16 cellular contexts compared by ENCODE assay signal in genomic region chr7:92343719-92344118, GRCh38.
DNase-seq lines count a peak whose midpoint lies in the region; ATAC-seq, FAIRE-seq and TF ChIP-seq lines count a peak whose summit lies in the region.
"Had no signal": no experiment of that assay in that cellular context is flagged by ENCODE, and none has a peak within 500 bp of the region (broad histone marks: within the 10 kb centered on the region; RNA-seq: fewer than 3 reads in every experiment).

No MANE protein-coding gene starts in this region.

- no peak for FAIRE-seq in GM12891 (lab: Jason Lieb, UNC)

- peak; percentile 1 for DNase-seq in AG10803 (ENCODE audit: low read depth)
- DNase-seq in HS-5 (ENCODE audit: low read depth), result peak; percentile 11
- peak; percentile 2 for DNase-seq in amniotic stem cell (lab: John Stamatoyannopoulos, UW)
- peak; percentile 0 to 6 for DNase-seq in foreskin fibroblast
- DNase-seq in GM12891 (ENCODE audit: insufficient read length, low spot score), result no peak
- no peak for DNase-seq in AG20443 (ENCODE audit: low spot score)
- DNase-seq: Caco-2, DMS153, KG1, NCI-H146, NCI-H2081 treated with DMSO at 0.1 percent for 48 hours, NCI-H510A, SHP77 had no signal

- ATAC-seq in HG03097 (IDR thresholded peaks at IDR 0.05; ENCODE audit: low FRiP score, unreplicated experiment) (no peak), HG02678 (IDR thresholded peaks at IDR 0.05; ENCODE audit: unreplicated experiment) (no peak)

- H3K4me3 ChIP-seq in AG10803 (ENCODE audit: low read length) (no peak overlapping the region), foreskin fibroblast (ENCODE audit: low read depth in 1 of 2, low read length in 2 of 2) (no peak overlapping the region)
- H3K4me3 ChIP-seq: HAP-1 had no signal

- no peak for TF ChIP-seq POLR2A in GM12891 (IDR thresholded peaks at IDR 0.05; ENCODE audit: low read depth, low read length)

- TF ChIP-seq CTCF in AG10803 (conservative IDR thresholded peaks at IDR 0.05; ENCODE audit: low read length) (no peak), foreskin fibroblast (IDR thresholded peaks at IDR 0.05; ENCODE audit: low read depth, low read length) (no peak)

TF ChIP-seq in GM12891, 5 proteins besides CTCF, POLR2A, EP300 and RAD21:
- TF ChIP-seq PAX5 (IDR thresholded peaks at IDR 0.05; ENCODE audit: insufficient read depth, low read length, severe bottlenecking) (no peak), TAF1 (IDR thresholded peaks at IDR 0.05; ENCODE audit: low read depth, low read length) (no peak)

Comparison
In these comparisons a context has a peak if more than half of its experiments do, and no peak if none do; other contexts are left out.
1. DNase-seq: peak in AG10803 (single experiment), HS-5 (single experiment), amniotic stem cell (single experiment) and foreskin fibroblast (2 of 2); none in GM12891 (single experiment) and AG20443 (single experiment).